ENCODE assay signal across 21 cellular contexts in the genomic region with DNA sequence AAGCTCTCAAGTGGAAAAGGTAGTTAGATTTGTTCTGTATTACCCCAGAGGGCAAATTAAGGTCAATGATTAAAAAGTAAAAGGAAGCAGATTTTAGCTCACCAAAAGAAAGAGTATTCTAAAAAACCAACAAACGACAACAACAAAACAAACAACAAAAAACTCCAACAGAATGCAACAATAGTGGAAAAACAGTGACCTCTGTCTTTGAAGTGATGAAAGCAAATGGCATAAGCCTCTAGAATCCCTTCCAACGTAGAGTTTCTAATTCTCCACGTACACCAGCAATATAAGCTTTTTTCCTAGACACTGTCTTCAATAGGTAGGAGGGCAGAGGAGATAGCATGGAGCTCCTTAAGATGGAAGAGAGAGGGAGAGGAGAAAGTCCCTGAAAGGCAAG.
"Had no signal": no experiment of that assay in that cellular context is flagged by ENCODE, and none has a peak within 500 bp of the region (broad histone marks: within the 10 kb centered on the region; RNA-seq: fewer than 3 reads in every experiment).

No MANE protein-coding gene starts in this region.

- H3K36me3 Mint-ChIP-seq: natural killer cell; stimulated activated effector memory CD8-positive, alpha-beta T cell treated with anti-CD3 and anti-CD28 coated beads, Interleukin-12 subunit alpha, Interleukin-12 subunit beta, amount 100 ng/mL, for 72 hours; type B pancreatic cell had no signal

- ATAC-seq: effector memory CD8-positive, alpha-beta T cell; foreskin keratinocyte; natural killer cell; psoas muscle; right lobe of liver; stimulated activated effector memory CD8-positive, alpha-beta T cell treated with anti-CD3 and anti-CD28 coated beads, Interleukin-12 subunit alpha, Interleukin-12 subunit beta, amount 100 ng/mL, for 72 hours; stimulated activated naive CD8-positive, alpha-beta T cell treated with anti-CD3 and anti-CD28 coated beads, Interleukin-15, Interleukin-2, amounts not matched to agents 100 U/mL and 50 U/mL, for 24 hours had no signal

- DNase-seq: effector memory CD8-positive, alpha-beta T cell; erythroblast; foreskin keratinocyte; head of caudate nucleus; hypothalamus; kidney glomerular epithelial cell; mammary epithelial cell; natural killer cell; psoas muscle; retina; right lobe of liver; stimulated activated CD4-positive, alpha-beta T cell treated with anti-CD3 and anti-CD28 coated beads, Interleukin-4, amount 100 ng/mL, for 1 hour; stimulated activated CD8-positive, alpha-beta memory T cell treated with anti-CD3 and anti-CD28 coated beads, Interleukin-4, amount 100 ng/mL, for 48 hours; stimulated activated naive CD8-positive, alpha-beta T cell treated with anti-CD3 and anti-CD28 coated beads, Interleukin-15, Interleukin-2, amounts not matched to agents 100 U/mL and 50 U/mL, for 24 hours; thyroid gland; uterus had no signal

- H3K4me1 Mint-ChIP-seq: natural killer cell; stimulated activated effector memory CD8-positive, alpha-beta T cell treated with anti-CD3 and anti-CD28 coated beads, Interleukin-12 subunit alpha, Interleukin-12 subunit beta, amount 100 ng/mL, for 72 hours had no signal

- H3K27ac Mint-ChIP-seq: effector memory CD8-positive, alpha-beta T cell; natural killer cell; stimulated activated effector memory CD8-positive, alpha-beta T cell treated with anti-CD3 and anti-CD28 coated beads, Interleukin-12 subunit alpha, Interleukin-12 subunit beta, amount 100 ng/mL, for 72 hours; type B pancreatic cell had no signal

- H3K4me3 Mint-ChIP-seq: effector memory CD8-positive, alpha-beta T cell; natural killer cell; stimulated activated effector memory CD8-positive, alpha-beta T cell treated with anti-CD3 and anti-CD28 coated beads, Interleukin-12 subunit alpha, Interleukin-12 subunit beta, amount 100 ng/mL, for 72 hours; type B pancreatic cell had no signal

- H3K27me3 ChIP-seq: right lobe of liver, suprapubic skin, thyroid gland, uterus had no signal

- H3K9me3 ChIP-seq: psoas muscle, right lobe of liver, suprapubic skin, thyroid gland, uterus had no signal

- H3K4me1 ChIP-seq: foreskin keratinocyte, psoas muscle, right lobe of liver, uterus had no signal

- H3K4me3 ChIP-seq: psoas muscle, right lobe of liver, suprapubic skin, thyroid gland, uterus had no signal

- H3K36me3 ChIP-seq: right lobe of liver, suprapubic skin, thyroid gland, uterus had no signal

- H2AFZ ChIP-seq: parathyroid adenoma had no signal

- H3K79me2 ChIP-seq: parathyroid adenoma had no signal

- H3K27me3 Mint-ChIP-seq: effector memory CD8-positive, alpha-beta T cell; type B pancreatic cell had no signal

- FAIRE-seq: islet of Langerhans had no signal

- H3K9ac ChIP-seq: parathyroid adenoma had no signal

- H3K27ac ChIP-seq: foreskin keratinocyte, parathyroid adenoma, psoas muscle, right lobe of liver, suprapubic skin, thyroid gland had no signal
